In the genomic region with DNA sequence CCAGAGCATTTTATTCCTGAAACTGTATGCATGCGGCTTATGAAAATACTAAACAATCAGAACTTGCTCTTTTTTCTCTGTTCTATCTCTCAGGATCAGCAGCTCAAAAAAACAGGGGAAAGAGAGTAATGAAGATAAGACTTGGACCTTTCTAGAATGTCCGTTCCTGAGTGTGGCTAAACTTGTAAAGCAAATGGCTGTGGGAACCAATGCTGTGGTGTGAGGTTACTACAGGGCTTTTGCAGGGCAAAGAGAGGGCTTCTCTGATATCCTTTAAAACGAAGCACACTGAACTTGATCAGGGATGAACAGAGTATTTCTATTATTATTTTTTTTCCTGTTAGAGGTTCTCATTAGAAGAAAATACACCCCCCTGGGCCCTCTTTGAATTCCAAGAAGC, we compare ENCODE assay signal across 20 cellular contexts.
"Had no signal": no experiment of that assay in that cellular context is flagged by ENCODE, and none has a peak within 500 bp of the region (broad histone marks: within the 10 kb centered on the region; RNA-seq: fewer than 3 reads in every experiment).

No MANE protein-coding gene starts in this region.

- H3K36me3 ChIP-seq: adrenal gland, breast epithelium had no signal

- H3K9me3 ChIP-seq: adrenal gland, breast epithelium had no signal

- H3K27ac ChIP-seq: adrenal gland had no signal

- H3K4me1 ChIP-seq: adrenal gland, breast epithelium had no signal

- H3K4me3 ChIP-seq: adrenal gland, breast epithelium had no signal

- H3K27me3 ChIP-seq: adrenal gland, breast epithelium had no signal

- DNase-seq: activated CD4-positive, alpha-beta T cell treated with anti-CD3 and anti-CD28 coated beads for 48 hours; activated CD4-positive, alpha-beta T cell treated with anti-CD3 and anti-CD28 coated beads, Interleukin-2, amount 50 U/mL, for 4 hours; activated CD8-positive, alpha-beta memory T cell treated with anti-CD3 and anti-CD28 coated beads, Interleukin-2, amount 50 U/mL, for 48 hours; activated CD8-positive, alpha-beta T cell treated with anti-CD3 and anti-CD28 coated beads, Interleukin-2, amount 10 ng/mL, durations not matched to agents 7 days and 5 days; activated naive CD4-positive, alpha-beta T cell treated with anti-CD3 and anti-CD28 coated beads, Interleukin-2, amount 50 U/mL, for 16 hours; activated naive CD8-positive, alpha-beta T cell treated with anti-CD3 and anti-CD28 coated beads, Interleukin-2, amount 10 ng/mL, durations not matched to agents 7 days and 5 days; activated T-cell treated with anti-CD3 and anti-CD28 coated beads, Interleukin-2, amount 50 U/mL, for 1 hour; adrenal gland; anterior cingulate cortex; caudate nucleus; Karpas-422; MM.1S; NCI-H1105; NCI-H1436; NCI-H1694 treated with DMSO at 0.1 percent for 48 hours; NCI-H2029 treated with DMSO at 0.1 percent for 48 hours; NCI-H510A treated with DMSO at 0.1 percent for 48 hours; PC-3; SHP77 treated with DMSO at 0.1 percent for 48 hours had no signal
